ENCODE assay signal across 8 cellular contexts in the genomic region with DNA sequence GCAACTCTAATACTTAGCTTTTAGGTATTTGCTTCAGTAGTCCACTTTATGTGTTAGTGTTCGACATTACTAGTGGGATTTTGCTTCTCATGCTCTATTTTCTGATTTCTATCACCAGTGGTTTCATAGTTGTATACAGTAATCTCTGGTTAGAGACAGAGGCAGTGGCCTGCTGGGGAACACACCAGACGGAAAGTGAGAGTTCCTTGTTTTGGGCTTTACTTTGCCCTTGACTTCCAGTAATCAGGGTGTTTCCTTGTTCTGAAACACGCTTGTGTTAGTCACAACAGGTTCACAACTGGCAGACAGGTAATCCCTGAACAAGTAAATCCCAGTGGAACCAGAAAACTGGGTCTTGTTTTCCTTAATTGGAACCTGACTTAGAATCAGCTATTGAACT. TPM values are rescaled to one million over a fixed set of nuclear protein-coding genes. Genes with fewer than 3 reads are reported as not detected.
DNase-seq lines count a peak whose midpoint lies in the region; ATAC-seq, FAIRE-seq and TF ChIP-seq lines count a peak whose summit lies in the region.

No MANE protein-coding gene starts in this region.

- peaks cover 29 to 71% of the 10 kb centered on the region in 2 experiments for H3K79me1 ChIP-seq in IMR-90 (ENCODE audit: low read depth in 1 of 2, low read length in 2 of 2)

- H2AFZ ChIP-seq in IMR-90 (replicated peaks; ENCODE audit: low read length, poor library complexity): no peak overlapping the region
- no peak overlapping the region for H2AFZ ChIP-seq in osteoblast (ENCODE audit: low read length)

- H3K9me1 ChIP-seq in IMR-90 (ENCODE audit: insufficient read depth, low read length): peaks cover 16% of the 10 kb centered on the region

- POLR2A ChIA-PET in IMR-90 (lab: Charles Lee; ENCODE audit: unreplicated experiment): interaction anchor here (0.6 kb wide), 1 partner anchor 8 kb away, joined by 3 read pairs; no protein-coding TSS in a partner anchor

- H2AK5ac ChIP-seq in IMR-90 (ENCODE audit: low read depth, low read length): peak overlapping the region; percentile 61

- H3K4me2 ChIP-seq in IMR-90 (ENCODE audit: low read depth, low read length) (no peak overlapping the region), osteoblast (ENCODE audit: insufficient read depth, low read length) (no peak overlapping the region)

- no peak overlapping the region for H2BK120ac ChIP-seq in IMR-90 (ENCODE audit: low read depth, low read length)

- peak overlapping the region; percentile 10; the same call in 1 of the 2 replicates for H4K5ac ChIP-seq in IMR-90 (ENCODE audit: low read depth, low read length)

- no peak overlapping the region; a peak in 2 of 4 replicates for H4K8ac ChIP-seq in IMR-90 (ENCODE audit: low read depth in 2 of 2, low read length in 2 of 2)

- in situ Hi-C loops in IMR-90 (cut with MboI; ENCODE audit: low sequenced_read_pairs) (no loop called here), brain microvascular endothelial cell (cut with HindIII; ENCODE audit: low pct_ligation_motif_present, low sequenced_read_pairs) (no loop called here), GM13977 (cut with MboI; ENCODE audit: low pct_unique_long_range_greater_than_20kb, low sequenced_read_pairs, unreplicated experiment) (no loop called here)

- no peaks in the 10 kb centered on the region for H3K27me3 ChIP-seq in IMR-90 (ENCODE audit: control insufficient read depth, insufficient read depth, low read length)
- H3K27me3 ChIP-seq in brain microvascular endothelial cell (replicated peaks): no peaks in the 10 kb centered on the region
- no peaks in the 10 kb centered on the region for H3K27me3 ChIP-seq in osteoblast (ENCODE audit: insufficient read depth, low read length)

- dilution Hi-C loops in IMR-90 (cut with HindIII; ENCODE audit: low sequenced_read_pairs, unreplicated experiment): no loop called here

- H2AK9ac ChIP-seq in IMR-90 (replicated peaks; ENCODE audit: low read depth, low read length, poor library complexity): no peak overlapping the region

- WGBS in IMR-90 (ENCODE audit: extremely low coverage in 2 of 2, insufficient read length in 1 of 2), 2 experiments: 100% methylated on average over 2 of the region's 3 CpGs; no CpG with 5 or more reads in 1 of the 2 experiments

- peak overlapping the region; percentile 32; the same call in 1 of the 2 replicates for H3K4ac ChIP-seq in IMR-90 (ENCODE audit: low read depth, low read length)

- no TSS peak for BruUV-seq in IMR-90 (replicated peaks; lab: Mats Ljungman, UMichigan)

- no peak overlapping the region for H3K56ac ChIP-seq in IMR-90 (ENCODE audit: extremely low read depth, insufficient read depth, low read length)

- H4K91ac ChIP-seq in IMR-90 (ENCODE audit: insufficient read depth, low read depth, low read length): 0 out of 2 replicates have a peak overlapping the region, but pooled peaks have one; percentile 62

- H3K4me3 ChIP-seq in IMR-90 (ENCODE audit: insufficient read depth, low read depth, low read length) (no peak overlapping the region), brain microvascular endothelial cell (ENCODE audit: low read depth, low read length) (no peak overlapping the region), osteoblast (ENCODE audit: insufficient read depth, low read length) (no peak overlapping the region)

- H3K79me2 ChIP-seq in osteoblast (ENCODE audit: insufficient read depth, low read length): peaks cover 82% of the 10 kb centered on the region

- TF ChIP-seq POLR2A in IMR-90 (IDR thresholded peaks at IDR 0.05; ENCODE audit: low read depth, low read length): no peak

- H3K9me3 ChIP-seq in IMR-90 (ENCODE audit: control insufficient read depth, insufficient read depth, low read length) (no peaks in the 10 kb centered on the region), osteoblast (ENCODE audit: low read depth, low read length) (no peaks in the 10 kb centered on the region)

- H2BK5ac ChIP-seq in IMR-90 (ENCODE audit: low read depth, low read length, poor library complexity, severe bottlenecking): peak overlapping the region; percentile 92

- H3K36me3 ChIP-seq in IMR-90 (ENCODE audit: control insufficient read depth, insufficient read depth, low read length) (no peaks in the 10 kb centered on the region), brain microvascular endothelial cell (replicated peaks) (peaks cover 6% of the 10 kb centered on the region), osteoblast (ENCODE audit: insufficient read depth, low read length) (no peaks in the 10 kb centered on the region)

- no peak for TF ChIP-seq RAD21 in IMR-90 (IDR thresholded peaks at IDR 0.05; ENCODE audit: low read length)

- peak overlapping the region; percentile 4; the same call in 1 of the 2 replicates for H2BK20ac ChIP-seq in IMR-90 (ENCODE audit: low read depth, low read length)

- no peak for TF ChIP-seq CTCF in IMR-90 (conservative IDR thresholded peaks at IDR 0.05; ENCODE audit: low read depth, low read length)
- TF ChIP-seq CTCF in brain microvascular endothelial cell (IDR thresholded peaks at IDR 0.05; ENCODE audit: low read depth, low read length, missing control alignments): no peak
- TF ChIP-seq CTCF in osteoblast (IDR thresholded peaks at IDR 0.05; ENCODE audit: extremely low read depth, low read depth, low read length): no peak
- no peak for TF ChIP-seq CTCF in GM13977 (IDR thresholded peaks at IDR 0.05; ENCODE audit: extremely low read depth, insufficient read depth, missing control alignments)

- peak overlapping the region; percentile 15 for H3K14ac ChIP-seq in IMR-90 (replicated peaks; ENCODE audit: low read depth, low read length)

- no peak overlapping the region for H3K9ac ChIP-seq in IMR-90 (ENCODE audit: low read depth, low read length)

- H3K27ac ChIP-seq in IMR-90 (ENCODE audit: insufficient read depth, low read length): no peak overlapping the region
- peak overlapping the region; percentile 82 for H3K27ac ChIP-seq in brain microvascular endothelial cell
- peak overlapping the region; percentile 46 for H3K27ac ChIP-seq in osteoblast (ENCODE audit: low read depth, low read length)

- FAIRE-seq in GM18507 (lab: Jason Lieb, UNC): peak; percentile 73

- no peak overlapping the region for H2BK15ac ChIP-seq in IMR-90 (ENCODE audit: low read depth, low read length)

- intact Hi-C loops in IMR-90 (cut with micrococcal nuclease): no loop called here

- CTCF ChIA-PET in IMR-90 (lab: Yijun Ruan, JAX): interaction anchor here (1.0 kb wide), 1 partner anchor 60 kb away, joined by 4 read pairs; no protein-coding TSS in a partner anchor

- no peak for ATAC-seq in IMR-90 (ENCODE audit: low read depth)
- ATAC-seq in HG03139 (IDR thresholded peaks at IDR 0.05; ENCODE audit: unreplicated experiment): no peak

- H3K4me1 ChIP-seq in IMR-90 (ENCODE audit: control insufficient read depth, insufficient read depth, low read length) (peaks cover 14% of the 10 kb centered on the region), osteoblast (ENCODE audit: insufficient read depth, low read length) (peaks cover 28% of the 10 kb centered on the region)

- DNase-seq in GM18507 (ENCODE audit: extremely low spot score, insufficient read length, low read depth): no peak
- DNase-seq in IMR-90: no peak
- DNase-seq in brain microvascular endothelial cell: no peak
- no peak for DNase-seq in osteoblast (ENCODE audit: insufficient read length, low spot score, missing footprints)
- DNase-seq in NCI-H82 treated with DMSO at 0.1 percent for 48 hours (lab: John Stamatoyannopoulos, UW; ENCODE audit: unreplicated experiment): no peak
- no peak for DNase-seq in GM13977 (ENCODE audit: low spot score)
- DNase-seq in COLO829 (ENCODE audit: low spot score): no peak

- H4K20me1 ChIP-seq in IMR-90 (ENCODE audit: insufficient read depth, low read length) (no peaks in the 10 kb centered on the region), osteoblast (ENCODE audit: insufficient read depth, low read length) (no peaks in the 10 kb centered on the region)

- 0 out of 2 replicates have a peak overlapping the region, but pooled peaks have one; percentile 11 for H3K23ac ChIP-seq in IMR-90 (ENCODE audit: low read depth, low read length)

- H3K18ac ChIP-seq in IMR-90 (ENCODE audit: low read depth, low read length): peak overlapping the region; percentile 10; the same call in 1 of the 2 replicates

TF ChIP-seq in IMR-90, 13 proteins besides CTCF, POLR2A, EP300 and RAD21 (continues in another document):
- TF ChIP-seq NFE2L2 (IDR thresholded peaks at IDR 0.05; ENCODE audit: low read depth, low read length) (no peak), SMC3 (IDR thresholded peaks at IDR 0.05; ENCODE audit: low read depth, low read length) (no peak), RFX5 (IDR thresholded peaks at IDR 0.05; ENCODE audit: low read depth, low read length) (no peak), BHLHE40 (IDR thresholded peaks at IDR 0.05; ENCODE audit: low read depth, low read length) (no peak), FOS (IDR thresholded peaks at IDR 0.05; ENCODE audit: low read depth, low read length) (no peak), MXI1 (IDR thresholded peaks at IDR 0.05; ENCODE audit: borderline replicate concordance, low read depth, low read length) (no peak), MAFK (IDR thresholded peaks at IDR 0.05; ENCODE audit: low read depth, low read length) (no peak), CEBPB (IDR thresholded peaks at IDR 0.05; ENCODE audit: low read depth, low read length) (no peak), RCOR1 (IDR thresholded peaks at IDR 0.05; ENCODE audit: insufficient replicate concordance, low read length) (no peak), CHD1 (IDR thresholded peaks at IDR 0.05; ENCODE audit: low read depth, low read length) (no peak), MAZ (IDR thresholded peaks at IDR 0.05; ENCODE audit: borderline replicate concordance, low read depth, low read length) (no peak)
- TF ChIP-seq, protein P1, sequence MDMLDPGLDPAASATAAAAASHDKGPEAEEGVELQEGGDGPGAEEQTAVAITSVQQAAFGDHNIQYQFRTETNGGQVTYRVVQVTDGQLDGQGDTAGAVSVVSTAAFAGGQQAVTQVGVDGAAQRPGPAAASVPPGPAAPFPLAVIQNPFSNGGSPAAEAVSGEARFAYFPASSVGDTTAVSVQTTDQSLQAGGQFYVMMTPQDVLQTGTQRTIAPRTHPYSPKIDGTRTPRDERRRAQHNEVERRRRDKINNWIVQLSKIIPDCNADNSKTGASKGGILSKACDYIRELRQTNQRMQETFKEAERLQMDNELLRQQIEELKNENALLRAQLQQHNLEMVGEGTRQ (IDR thresholded peaks at IDR 0.05; ENCODE audit: low read depth, low read length): no peak

RNA-seq across cellular contexts. Expression of a gene that starts 56.0 kb away (rescaled TPM):
- total RNA-seq in IMR-90 (2012; rRNA removed) (7.3 and 8.6 TPM in 2 replicates), osteoblast (38.0 and 39.8 TPM in 2 replicates)
- 29.0 and 32.0 TPM in 2 replicates for polyA plus RNA-seq in IMR-90 (2012; rRNA removed)
- 22.7 and 37.8 TPM in 2 replicates for polyA plus RNA-seq in IMR-90 (2012; cell fraction: cytosol; rRNA removed)
- polyA plus RNA-seq in IMR-90 (2012; cell fraction: nucleus; rRNA removed; ENCODE audit: low replicate concordance): 54.0 and 75.8 TPM in 2 replicates
